In the genomic region with DNA sequence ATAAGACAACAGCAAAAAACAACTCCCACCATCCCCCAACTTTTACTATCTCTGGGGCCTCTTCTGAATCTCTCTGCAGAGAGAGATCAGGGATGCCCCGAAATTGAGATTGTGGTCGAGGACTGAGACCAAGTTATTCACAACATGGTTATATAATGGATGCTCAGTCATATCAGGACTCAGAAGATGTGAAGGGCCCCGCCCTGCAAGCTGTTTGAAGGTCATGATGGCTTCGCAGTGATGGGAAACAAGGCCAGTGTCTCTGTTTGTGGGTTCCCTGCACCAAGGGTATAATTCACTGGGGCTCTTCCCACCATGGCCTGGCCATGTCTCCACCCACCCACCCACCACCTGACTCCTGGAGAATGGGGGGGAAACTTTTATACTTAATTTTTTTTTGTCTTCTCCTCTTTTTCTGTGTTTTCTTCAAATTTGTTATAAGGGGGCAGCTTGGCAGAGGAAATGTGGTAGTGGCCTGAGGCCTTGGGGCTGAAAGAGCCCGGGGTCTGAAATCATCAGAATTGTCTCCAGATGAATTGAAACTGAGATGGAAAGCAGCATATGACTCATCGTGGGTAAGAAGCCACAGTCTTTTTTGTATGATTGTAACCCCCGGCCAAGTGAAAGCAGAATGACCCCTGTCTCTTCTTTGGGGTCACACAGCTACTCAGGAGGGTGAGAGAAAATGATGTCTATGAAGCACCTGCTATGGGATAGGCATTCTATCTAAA, we compare ENCODE assay signal across 9 cellular contexts. TPM values are rescaled to one million over a fixed set of nuclear protein-coding genes. Genes with fewer than 3 reads are reported as not detected.
DNase-seq lines count a peak whose midpoint lies in the region; ATAC-seq and TF ChIP-seq lines count a peak whose summit lies in the region.
"Had no signal": no experiment of that assay in that cellular context is flagged by ENCODE, and none has a peak within 500 bp of the region (broad histone marks: within the 10 kb centered on the region; RNA-seq: fewer than 3 reads in every experiment).

No MANE protein-coding gene starts in this region.

- WGBS in esophagus muscularis mucosa = 82% methylated on average over 6 of the region's 7 CpGs

- H3K9me3 ChIP-seq in esophagus muscularis mucosa (no peaks in the 10 kb centered on the region), colonic mucosa (no peaks in the 10 kb centered on the region)

- peak overlapping the region; percentile 63 for H3K4me3 Mint-ChIP-seq in activated CD8-positive, alpha-beta T cell treated with anti-CD3 and anti-CD28 coated beads for 36 hours

- POLR2A ChIA-PET in activated CD8-positive, alpha-beta T cell treated with anti-CD3 and anti-CD28 coated beads for 36 hours (lab: Charles Lee) = interaction anchor here (0.6 to 6.0 kb wide), 13 partner anchors 9 to 309 kb away, joined by 3 to 55 read pairs (median 6); partner anchors contain the start of gene TNFSF8

- TF ChIP-seq EP300 in esophagus muscularis mucosa (IDR thresholded peaks at IDR 0.05) = no peak

- TF ChIP-seq CTCF in activated CD8-positive, alpha-beta T cell treated with anti-CD3 and anti-CD28 coated beads for 36 hours (IDR thresholded peaks at IDR 0.05) = no peak
- TF ChIP-seq CTCF in esophagus muscularis mucosa (IDR thresholded peaks at IDR 0.05) (no peak), colonic mucosa (IDR thresholded peaks at IDR 0.05) (no peak)

- H3K4me3 ChIP-seq in esophagus muscularis mucosa = no peak overlapping the region
- H3K4me3 ChIP-seq in colonic mucosa = no peak overlapping the region
- H3K4me3 ChIP-seq: K562 had no signal

- H3K27ac Mint-ChIP-seq in activated CD8-positive, alpha-beta T cell treated with anti-CD3 and anti-CD28 coated beads for 36 hours = peak overlapping the region; percentile 95

- H3K4me1 Mint-ChIP-seq in activated CD8-positive, alpha-beta T cell treated with anti-CD3 and anti-CD28 coated beads for 36 hours (ENCODE audit: low read depth) = peaks cover 78% of the 10 kb centered on the region

- no peak for TF ChIP-seq POLR2A in esophagus muscularis mucosa (IDR thresholded peaks at IDR 0.05; ENCODE audit: low read depth)

- ATAC-seq in GM19025 (IDR thresholded peaks at IDR 0.05; ENCODE audit: low read depth, unreplicated experiment) (peak; percentile 54), HG02981 (IDR thresholded peaks at IDR 0.05; ENCODE audit: unreplicated experiment) (peak; percentile 67)
- ATAC-seq in activated CD8-positive, alpha-beta T cell treated with anti-CD3 and anti-CD28 coated beads for 36 hours = peak; percentile 67
- ATAC-seq: K562 had no signal

- H3K36me3 Mint-ChIP-seq in activated CD8-positive, alpha-beta T cell treated with anti-CD3 and anti-CD28 coated beads for 36 hours (ENCODE audit: low read depth) = peaks cover 8% of the 10 kb centered on the region

- CTCF ChIA-PET in activated CD8-positive, alpha-beta T cell treated with anti-CD3 and anti-CD28 coated beads for 36 hours (lab: Charles Lee) = interaction anchor here (0.9 to 3.5 kb wide), 8 partner anchors 9 to 41 kb away, joined by 3 to 10 read pairs (median 5); partner anchors contain the start of gene TEX48

- intact Hi-C loops in activated CD8-positive, alpha-beta T cell treated with anti-CD3 and anti-CD28 coated beads for 36 hours (cut with micrococcal nuclease) = loop anchor here (1.0 to 5.0 kb wide), 2 partner anchors 37 to 210 kb away; no protein-coding TSS in a partner anchor
- intact Hi-C loops in esophagus muscularis mucosa (cut with DNase I) (no loop called here), colonic mucosa (cut with DNase I) (no loop called here)

- H3K9me3 Mint-ChIP-seq in activated CD8-positive, alpha-beta T cell treated with anti-CD3 and anti-CD28 coated beads for 36 hours = peaks cover 3% of the 10 kb centered on the region

- no peak overlapping the region for H3K27ac ChIP-seq in esophagus muscularis mucosa (replicated peaks in 1 of 4)
- H3K27ac ChIP-seq in colonic mucosa = no peak overlapping the region

- H3K27me3 Mint-ChIP-seq in activated CD8-positive, alpha-beta T cell treated with anti-CD3 and anti-CD28 coated beads for 36 hours = no peaks in the 10 kb centered on the region

- peak; percentile 94 for DNase-seq in activated CD8-positive, alpha-beta T cell treated with anti-CD3 and anti-CD28 coated beads for 36 hours
- DNase-seq in stimulated activated CD4-positive, alpha-beta T cell treated with anti-CD3 and anti-CD28 coated beads, Interleukin-1b, Interleukin-23, amount 100 ng/mL, for 48 hours = peak; percentile 85
- DNase-seq in NCI-H2171 (lab: John Stamatoyannopoulos, UW) = no peak
- no peak for DNase-seq in esophagus muscularis mucosa (ENCODE audit: extremely low spot score)
- DNase-seq in colonic mucosa = no peak
- DNase-seq in epidermal melanocyte (ENCODE audit: insufficient read length, low spot score) = no peak

- no peak overlapping the region for H3K9ac ChIP-seq in colonic mucosa (ENCODE audit: low read depth in 2 of 2, low read length in 2 of 2)

- H3K27me3 ChIP-seq in esophagus muscularis mucosa = no peaks in the 10 kb centered on the region
- no peaks in the 10 kb centered on the region for H3K27me3 ChIP-seq in colonic mucosa

- H3K4me1 ChIP-seq in esophagus muscularis mucosa (no peaks in the 10 kb centered on the region), colonic mucosa (no peaks in the 10 kb centered on the region)

- H3K36me3 ChIP-seq in esophagus muscularis mucosa (no peaks in the 10 kb centered on the region), colonic mucosa (no peaks in the 10 kb centered on the region)

RNA-seq across cellular contexts. Expression of gene TEX48, which starts 15.0 kb away (rescaled TPM):
- under 1 TPM in 1 of 2 experiments, not detected in 1; 0.65 TPM for total RNA-seq in activated CD8-positive, alpha-beta T cell treated with anti-CD3 and anti-CD28 coated beads for 36 hours
- total RNA-seq in esophagus muscularis mucosa = not detected
- not detected for total RNA-seq in colonic mucosa
- total RNA-seq: K562 had no signal

RNA-seq across cellular contexts. Expression of gene TEX53, which starts 39.4 kb away (rescaled TPM):
- not detected for total RNA-seq in activated CD8-positive, alpha-beta T cell treated with anti-CD3 and anti-CD28 coated beads for 36 hours
- total RNA-seq in esophagus muscularis mucosa (not detected), colonic mucosa (not detected)
- total RNA-seq: K562 had no signal

Comparison
In these comparisons a context has a peak if more than half of its experiments do, and no peak if none do; other contexts are left out.
1. DNase-seq: peak in activated CD8-positive, alpha-beta T cell treated with anti-CD3 and anti-CD28 coated beads for 36 hours (single experiment) and stimulated activated CD4-positive, alpha-beta T cell treated with anti-CD3 and anti-CD28 coated beads, Interleukin-1b, Interleukin-23, amount 100 ng/mL, for 48 hours (single experiment); none in NCI-H2171 (single experiment), esophagus muscularis mucosa (single experiment), colonic mucosa (single experiment) and epidermal melanocyte (single experiment).
2. Peak in every context shown above with its lines, with median percentiles within 50 percentile points of each other: ATAC-seq.